ENCODE assay signal across 12 cellular contexts in genomic region chr22:41857860-41858199, GRCh38. TPM values are rescaled to one million over a fixed set of nuclear protein-coding genes. Genes with fewer than 3 reads are reported as not detected.
DNase-seq lines count a peak whose midpoint lies in the region; ATAC-seq and TF ChIP-seq lines count a peak whose summit lies in the region.
"Had no signal": no experiment of that assay in that cellular context is flagged by ENCODE, and none has a peak within 500 bp of the region (broad histone marks: within the 10 kb centered on the region; RNA-seq: fewer than 3 reads in every experiment).

No MANE protein-coding gene starts in this region.

- H3F3A ChIP-seq in DOHH2 (ENCODE audit: control insufficient read depth, insufficient read depth) = peaks cover 70% of the 10 kb centered on the region

- no peak for ATAC-seq in activated naive CD4-positive, alpha-beta T cell treated with anti-CD3 and anti-CD28 coated beads, Interleukin-2, amount 50 U/mL, for 72 hours
- no peak for ATAC-seq in GM21447 (IDR thresholded peaks at IDR 0.05; ENCODE audit: unreplicated experiment)

- H3K36me3 Mint-ChIP-seq in CD14-positive monocyte (peaks cover 6 to 22% of the 10 kb centered on the region in 2 donors), mesothelial cell of epicardium (no peaks in the 10 kb centered on the region)
- peaks cover 0 to 20% of the 10 kb centered on the region in 2 donors for H3K36me3 Mint-ChIP-seq in activated naive CD4-positive, alpha-beta T cell treated with anti-CD3 and anti-CD28 coated beads, Interleukin-2, amount 50 U/mL, for 72 hours

- H3K4me2 ChIP-seq in DOHH2 (ENCODE audit: low read length) = peak overlapping the region; percentile 81

- H3K4me1 ChIP-seq in DOHH2 (ENCODE audit: control insufficient read depth, low read length) (peaks cover 97% of the 10 kb centered on the region), vagina (peaks cover 20% of the 10 kb centered on the region)

- no peaks in the 10 kb centered on the region for H3K9me2 ChIP-seq in DOHH2 (replicated peaks; ENCODE audit: control insufficient read depth, low read length)

- H4K20me1 ChIP-seq in DOHH2 (ENCODE audit: control insufficient read depth, insufficient read depth, low read depth, low read length) = peaks cover 4% of the 10 kb centered on the region; the same call in 1 of the 2 replicates

- H3K27ac ChIP-seq in DOHH2 (ENCODE audit: low read depth, low read length) (peak overlapping the region; percentile 91), vagina (no peak overlapping the region)

- H3K4me3 Mint-ChIP-seq in CD14-positive monocyte = no peak overlapping the region
- H3K4me3 Mint-ChIP-seq in mesothelial cell of epicardium = no peak overlapping the region

- intact Hi-C loops in CD14-positive monocyte (cut with micrococcal nuclease) (loop anchor here (2.0 to 10.0 kb wide), 6 partner anchors 35 to 163 kb away; partner anchors contain the start of gene MEI1 (in 2 of the 2)), vagina (cut with DNase I) (no loop called here)

- H3K9me3 ChIP-seq in DOHH2 (ENCODE audit: control insufficient read depth, insufficient read depth, low read length) = no peaks in the 10 kb centered on the region
- H3K9me3 ChIP-seq in vagina = no peaks in the 10 kb centered on the region
- H3K9me3 ChIP-seq: gastrocnemius medialis, sigmoid colon had no signal

- peak overlapping the region; percentile 36 for H3K4me3 ChIP-seq in DOHH2 (ENCODE audit: low read length)
- no peak overlapping the region for H3K4me3 ChIP-seq in vagina
- H3K4me3 ChIP-seq: gastrocnemius medialis, sigmoid colon had no signal

- peaks cover 52% of the 10 kb centered on the region for H3K36me3 ChIP-seq in DOHH2 (ENCODE audit: control insufficient read depth, low read length)
- H3K36me3 ChIP-seq in vagina = no peaks in the 10 kb centered on the region
- H3K36me3 ChIP-seq: gastrocnemius medialis, sigmoid colon had no signal

- H3K27ac Mint-ChIP-seq in CD14-positive monocyte (peak overlapping the region in 1 of 7 donors; percentile 82), mesothelial cell of epicardium (peak overlapping the region; percentile 60)
- peak overlapping the region; percentile 97 to 98 for H3K27ac Mint-ChIP-seq in activated naive CD4-positive, alpha-beta T cell treated with anti-CD3 and anti-CD28 coated beads, Interleukin-2, amount 50 U/mL, for 72 hours

- no peak for DNase-seq in CD14-positive monocyte (ENCODE audit: low spot score)
- DNase-seq in activated naive CD4-positive, alpha-beta T cell treated with anti-CD3 and anti-CD28 coated beads, Interleukin-2, amount 50 U/mL, for 72 hours (ENCODE audit: low spot score in 2 of 2) = no peak
- DNase-seq in mesothelial cell of epicardium (ENCODE audit: low spot score in 2 of 2, unreplicated experiment in 2 of 2) = no peak
- DNase-seq in vagina (ENCODE audit: extremely low spot score in 2 of 2) = no peak
- no peak for DNase-seq in SKM-1 treated with dmso at 0.1 percent for 144 hours (lab: John Stamatoyannopoulos, UW; ENCODE audit: unreplicated experiment)
- DNase-seq: amniotic stem cell, kidney, sigmoid colon had no signal

- H3K27me3 Mint-ChIP-seq in CD14-positive monocyte (ENCODE audit: low read depth in 3 of 3) (peaks cover 0 to 1% (median 0%) of the 10 kb centered on the region in 3 donors), mesothelial cell of epicardium (ENCODE audit: low read depth) (no peaks in the 10 kb centered on the region)

- no peaks in the 10 kb centered on the region for H3K9me3 Mint-ChIP-seq in CD14-positive monocyte
- H3K9me3 Mint-ChIP-seq in activated naive CD4-positive, alpha-beta T cell treated with anti-CD3 and anti-CD28 coated beads, Interleukin-2, amount 50 U/mL, for 72 hours = no peaks in the 10 kb centered on the region
- H3K9me3 Mint-ChIP-seq in mesothelial cell of epicardium = no peaks in the 10 kb centered on the region

- H3K79me2 ChIP-seq in DOHH2 (ENCODE audit: control insufficient read depth, low read length) = peaks cover 92% of the 10 kb centered on the region

- no peak for TF ChIP-seq POLR2A in vagina (IDR thresholded peaks at IDR 0.05)

- H3K27me3 ChIP-seq in DOHH2 (ENCODE audit: control insufficient read depth, low read length) (no peaks in the 10 kb centered on the region), vagina (no peaks in the 10 kb centered on the region)
- H3K27me3 ChIP-seq: gastrocnemius medialis, sigmoid colon had no signal

- H3K4me1 Mint-ChIP-seq in CD14-positive monocyte (peaks cover 31% of the 10 kb centered on the region), mesothelial cell of epicardium (peaks cover 23% of the 10 kb centered on the region)

- TF ChIP-seq CTCF in CD14-positive monocyte (IDR thresholded peaks at IDR 0.05) (peak; percentile 34), DOHH2 (IDR thresholded peaks at IDR 0.05; ENCODE audit: low read depth, low read length, poor library complexity, severe bottlenecking) (peak; percentile 5), mesothelial cell of epicardium (IDR thresholded peaks at IDR 0.05; ENCODE audit: unreplicated experiment) (no peak), vagina (IDR thresholded peaks at IDR 0.05) (no peak)

RNA-seq across cellular contexts. Expression of gene SREBF2, which starts 24.9 kb away (rescaled TPM):
- 10 to 100 TPM; 22.2 to 25.1 TPM for polyA plus RNA-seq in CD14-positive monocyte
- 100 to 1,000 TPM; 162 to 163 TPM for total RNA-seq in activated naive CD4-positive, alpha-beta T cell treated with anti-CD3 and anti-CD28 coated beads, Interleukin-2, amount 50 U/mL, for 72 hours
- total RNA-seq in mesothelial cell of epicardium = 127 to 130 TPM (median 129 TPM) in 3 replicates
- total RNA-seq in vagina = 98.0 TPM

RNA-seq across cellular contexts. Expression of gene SHISA8, which starts 57.0 kb away (rescaled TPM):
- polyA plus RNA-seq in CD14-positive monocyte = not detected
- 1 to 10 TPM; 1.1 to 4.2 TPM for total RNA-seq in activated naive CD4-positive, alpha-beta T cell treated with anti-CD3 and anti-CD28 coated beads, Interleukin-2, amount 50 U/mL, for 72 hours
- total RNA-seq in mesothelial cell of epicardium (not detected in 3 replicates), vagina (not detected)
- total RNA-seq: Calu3, gastrocnemius medialis, sigmoid colon had no signal

RNA-seq across cellular contexts. Expression of gene CCDC134, which starts 57.4 kb away (rescaled TPM):
- polyA plus RNA-seq in CD14-positive monocyte = 1 to 10 TPM; 2.1 to 2.4 TPM
- total RNA-seq in activated naive CD4-positive, alpha-beta T cell treated with anti-CD3 and anti-CD28 coated beads, Interleukin-2, amount 50 U/mL, for 72 hours = 10 to 100 TPM; 16.7 to 31.7 TPM
- total RNA-seq in mesothelial cell of epicardium (16.9 to 19.1 TPM (median 18.4 TPM) in 3 replicates), vagina (8.8 TPM)

Comparison
In these comparisons a context has a peak if more than half of its experiments do, and no peak if none do; other contexts are left out.
1. CTCF ChIP-seq: peak in CD14-positive monocyte (single experiment) and DOHH2 (single experiment); none in mesothelial cell of epicardium (single experiment) and vagina (0 of 3).